In genomic region chr5:134145779-134146581, GRCh38 we compare ENCODE assay signal across 9 cellular contexts. TPM values are rescaled to one million over a fixed set of nuclear protein-coding genes. Genes with fewer than 3 reads are reported as not detected.
DNase-seq lines count a peak whose midpoint lies in the region; ATAC-seq and TF ChIP-seq lines count a peak whose summit lies in the region.
"Had no signal": no experiment of that assay in that cellular context is flagged by ENCODE, and none has a peak within 500 bp of the region (broad histone marks: within the 10 kb centered on the region; RNA-seq: fewer than 3 reads in every experiment).

No MANE protein-coding gene starts in this region.

- H3K4me3 ChIP-seq in endodermal cell (ENCODE audit: low read length) = no peak overlapping the region
- H3K4me3 ChIP-seq: BLaER1 treated with 17β-estradiol and CSF1 and Interleukin-3, amounts not matched to agents 10 nM and 100 nM had no signal

- no peak overlapping the region for H3K9ac ChIP-seq in endodermal cell (ENCODE audit: extremely low read depth, low read length, poor library complexity, severe bottlenecking)

- no peaks in the 10 kb centered on the region for H3K27me3 Mint-ChIP-seq in endodermal cell (ENCODE audit: insufficient read depth)

- H3K27ac ChIP-seq in endodermal cell (ENCODE audit: low read depth, low read length) = no peak overlapping the region
- H3K27ac ChIP-seq: BLaER1 treated with 17β-estradiol and CSF1 and Interleukin-3, amounts not matched to agents 10 nM and 100 nM had no signal

- TF ChIP-seq CTCF in endodermal cell (conservative IDR thresholded peaks at IDR 0.05) = peak; percentile 94

- peaks cover 3% of the 10 kb centered on the region for H3K4me1 ChIP-seq in endodermal cell (ENCODE audit: control insufficient read depth, insufficient read depth, low read length)

- no peaks in the 10 kb centered on the region for H3K9me3 Mint-ChIP-seq in endodermal cell

- no peak overlapping the region for H3K4me3 Mint-ChIP-seq in endodermal cell

- 71 to 93% methylated on average over 3 to 13 of the region's 13 CpGs for WGBS in endodermal cell (ENCODE audit: insufficient coverage in 1 of 2, insufficient read length in 1 of 2), 2 experiments

- peaks cover 6% of the 10 kb centered on the region for H3K4me1 Mint-ChIP-seq in endodermal cell

- peaks cover 87% of the 10 kb centered on the region for H3K36me3 ChIP-seq in endodermal cell (ENCODE audit: control insufficient read depth, insufficient read depth, low read length)

- peaks cover 74% of the 10 kb centered on the region for H3K36me3 Mint-ChIP-seq in endodermal cell (ENCODE audit: low read depth)

- no peaks in the 10 kb centered on the region for H3K27me3 ChIP-seq in endodermal cell (ENCODE audit: control insufficient read depth, insufficient read depth, low read length, poor library complexity, severe bottlenecking)
- H3K27me3 ChIP-seq: BLaER1 treated with 17β-estradiol and CSF1 and Interleukin-3, amounts not matched to agents 10 nM and 100 nM had no signal

- no peaks in the 10 kb centered on the region for H3K9me3 ChIP-seq in endodermal cell (ENCODE audit: control insufficient read depth, low read length)
- H3K9me3 ChIP-seq: BLaER1 treated with 17β-estradiol and CSF1 and Interleukin-3, amounts not matched to agents 10 nM and 100 nM had no signal

- peak; percentile 67 for ATAC-seq in HG03095 (IDR thresholded peaks at IDR 0.05; ENCODE audit: unreplicated experiment)

- peak overlapping the region; percentile 27 for H3K27ac Mint-ChIP-seq in endodermal cell

- DNase-seq in NCI-H146 (lab: John Stamatoyannopoulos, UW) (peak; percentile 25), NCI-H146 treated with DMSO at 0.1 percent for 48 hours (lab: John Stamatoyannopoulos, UW; ENCODE audit: unreplicated experiment) (no peak), NOMO-1 treated with DMSO at 0.1 percent for 48 hours (lab: John Stamatoyannopoulos, UW; ENCODE audit: unreplicated experiment) (peak; percentile 30), endodermal cell (peak; percentile 97), midbrain (lab: John Stamatoyannopoulos, UW) (peak; percentile 85)
- peak in 2 of 3 experiments; percentile 57 to 82 for DNase-seq in activated CD8-positive, alpha-beta memory T cell treated with anti-CD3 and anti-CD28 coated beads for 48 hours (ENCODE audit: low read depth in 2 of 3, low spot score in 2 of 3)
- DNase-seq in stimulated activated CD8-positive, alpha-beta memory T cell treated with anti-CD3 and anti-CD28 coated beads, Interleukin-4, amount 100 ng/mL, for 4 hours (ENCODE audit: low read depth in 2 of 2, low spot score in 1 of 2) = peak; percentile 58 to 78

RNA-seq across cellular contexts. Expression of gene SKP1, which starts 30.8 kb away (rescaled TPM):
- total RNA-seq in endodermal cell = 100 to 1,000 TPM; 357 to 427 TPM
- 626 TPM for polyA plus RNA-seq in endodermal cell (2013, experiment 1 of 2)
- 605 TPM for polyA plus RNA-seq in endodermal cell (2013, experiment 2 of 2)

RNA-seq across cellular contexts. Expression of gene TCF7, which starts 31.5 kb away (rescaled TPM):
- total RNA-seq in endodermal cell = 10 to 100 TPM; 14.9 to 19.4 TPM
- 9.0 TPM for polyA plus RNA-seq in endodermal cell (2013, experiment 1 of 2)
- polyA plus RNA-seq in endodermal cell (2013, experiment 2 of 2) = 8.9 TPM
